ENCODE assay signal across 9 cellular contexts in genomic region chr6:16286151-16286522, GRCh38. TPM values are rescaled to one million over a fixed set of nuclear protein-coding genes. Genes with fewer than 3 reads are reported as not detected.
DNase-seq lines count a peak whose midpoint lies in the region; ATAC-seq, FAIRE-seq and TF ChIP-seq lines count a peak whose summit lies in the region.
"Had no signal": no experiment of that assay in that cellular context is flagged by ENCODE, and none has a peak within 500 bp of the region (broad histone marks: within the 10 kb centered on the region; RNA-seq: fewer than 3 reads in every experiment).

No MANE protein-coding gene starts in this region.

- no peak for TF ChIP-seq EP300 in HepG2 (IDR thresholded peaks at IDR 0.05; ENCODE audit: low read depth in 2 of 2, low read length in 2 of 2)
- no peak for TF ChIP-seq EP300 in HepG2 (CRISPR knock-in tag; IDR thresholded peaks at IDR 0.05; ENCODE audit: borderline replicate concordance)

- FAIRE-seq in HepG2 (lab: Jason Lieb, UNC), result peak; percentile 70
- FAIRE-seq: G401.6 had no signal

- TF ChIP-seq RAD21 in HepG2 (CRISPR knock-in tag; IDR thresholded peaks at IDR 0.05), result peak; percentile 86

- intact Hi-C loops in HepG2 (cut with micrococcal nuclease; ENCODE audit: unreplicated experiment), result loop anchor here (5.0 kb wide), 3 partner anchors 121 to 681 kb away; no protein-coding TSS in a partner anchor
- intact Hi-C loops in upper lobe of right lung (cut with DNase I), result no loop called here

- H3K27ac ChIP-seq in HepG2 (ENCODE audit: extremely low read length, insufficient read depth, low read length), result no peak overlapping the region
- no peak overlapping the region for H3K27ac ChIP-seq in upper lobe of right lung

- no peaks in the 10 kb centered on the region for H4K20me1 ChIP-seq in HepG2 (ENCODE audit: insufficient read depth, low read length)

- WGBS in HepG2 (ENCODE audit: low lambda C conversion rate), result 43% methylated on average over 15 of the region's 15 CpGs

- H3K9me3 ChIP-seq in HepG2 (ENCODE audit: low read length), result no peaks in the 10 kb centered on the region
- no peaks in the 10 kb centered on the region for H3K9me3 ChIP-seq in upper lobe of right lung

- POLR2A ChIA-PET in HepG2 (lab: Yijun Ruan, JAX), result no interaction called here

- H3K4me2 ChIP-seq in HepG2 (ENCODE audit: low read depth, low read length), result peak overlapping the region; percentile 32; the same call in 1 of the 2 replicates

- H3K4me1 ChIP-seq in HepG2 (ENCODE audit: insufficient read depth, low read length) (no peaks in the 10 kb centered on the region), upper lobe of right lung (no peaks in the 10 kb centered on the region)

- no peaks in the 10 kb centered on the region for H3K79me2 ChIP-seq in HepG2 (ENCODE audit: insufficient read depth, low read length)

- no peaks in the 10 kb centered on the region for H3K36me3 ChIP-seq in HepG2 (replicated peaks in 1 of 2; ENCODE audit: control insufficient read depth in 1 of 2, insufficient read depth in 2 of 2, low read length in 2 of 2)
- no peaks in the 10 kb centered on the region for H3K36me3 ChIP-seq in upper lobe of right lung

- in situ Hi-C loops in T47D (cut with HindIII; ENCODE audit: low pct_unique_long_range_greater_than_20kb, low sequenced_read_pairs) (no loop called here), HepG2 (cut with HindIII; ENCODE audit: extremely low pct_ligation_motif_present, low pct_unique_long_range_greater_than_20kb) (no loop called here)

- no peak overlapping the region for H2AFZ ChIP-seq in HepG2 (ENCODE audit: low read length)

- H3K27me3 ChIP-seq in HepG2 (ENCODE audit: control insufficient read depth in 1 of 2, insufficient read depth in 2 of 2, low read length in 2 of 2), result peaks cover 1 to 11% of the 10 kb centered on the region in 2 experiments; a peak in 2 of 5 replicates
- no peaks in the 10 kb centered on the region for H3K27me3 ChIP-seq in upper lobe of right lung

- peak; percentile 8 for DNase-seq in NK-92 treated with Interleukin-12 subunit alpha and Interleukin-12 subunit beta, amount 100 ng/mL, for 24 hours (lab: John Stamatoyannopoulos, UW)
- DNase-seq in NK-92 (lab: John Stamatoyannopoulos, UW; ENCODE audit: unreplicated experiment) (no peak), MV-4-11 (lab: John Stamatoyannopoulos, UW) (peak; percentile 13), T47D (ENCODE audit: low read depth in 1 of 2, low spot score in 1 of 2) (peak; percentile 46 to 62), HepG2 (ENCODE audit: low spot score) (peak; percentile 37), upper lobe of right lung (no peak), OCI-M2 (lab: John Stamatoyannopoulos, UW; ENCODE audit: unreplicated experiment) (no peak)

- no TSS peak for BruUV-seq in HepG2 (replicated peaks; lab: Mats Ljungman, UMichigan)

- H3K4me3 ChIP-seq in HepG2 (replicated peaks in 1 of 3; ENCODE audit: insufficient read depth in 1 of 3, low read depth in 2 of 3, low read length in 3 of 3) (no peak overlapping the region), upper lobe of right lung (no peak overlapping the region)

- CTCF ChIA-PET in HepG2 (lab: Yijun Ruan, JAX; ENCODE audit: low intra/inter-chr PET ratio, low total read pairs), result interaction anchor here (0.7 to 3.4 kb wide), 6 partner anchors 30 to 805 kb away, joined by 3 to 17 read pairs (median 4); no protein-coding TSS in a partner anchor

- ATAC-seq in HepG2 (peak; percentile 86), upper lobe of right lung (peak; percentile 71), HG03039 (IDR thresholded peaks at IDR 0.05; ENCODE audit: unreplicated experiment) (no peak)

- peak; percentile 94 for TF ChIP-seq CTCF in HepG2 (CRISPR knock-in tag; IDR thresholded peaks at IDR 0.05)
- peak; percentile 64 for TF ChIP-seq CTCF in upper lobe of right lung (IDR thresholded peaks at IDR 0.05)

- TF ChIP-seq POLR2A in HepG2 (IDR thresholded peaks at IDR 0.05; ENCODE audit: insufficient read depth in 1 of 2, low read depth in 2 of 2, low read length in 2 of 2), result no peak

- no peak overlapping the region for H3K9ac ChIP-seq in HepG2 (ENCODE audit: insufficient read depth, low read depth, low read length)

TF ChIP-seq in HepG2, 621 proteins besides CTCF, POLR2A, EP300 and RAD21 (continues in another document):
- TF ChIP-seq ZBTB26 (CRISPR knock-in tag; IDR thresholded peaks at IDR 0.05; ENCODE audit: borderline replicate concordance) (peak; percentile 23; the same call in 1 of the 2 replicates), ASH2L (IDR thresholded peaks at IDR 0.05; ENCODE audit: insufficient read length, low read depth, low read length) (peak; percentile 20), PRMT3 (CRISPR knock-in tag; IDR thresholded peaks at IDR 0.05; ENCODE audit: borderline replicate concordance, low read depth) (no peak), DNMT1 (CRISPR knock-in tag; IDR thresholded peaks at IDR 0.05) (no peak), MXD4 (CRISPR knock-in tag; IDR thresholded peaks at IDR 0.05) (0 out of 2 replicates have a peak, but pooled peaks have one; percentile 35), ZNF724P (CRISPR knock-in tag; IDR thresholded peaks at IDR 0.05; ENCODE audit: borderline replicate concordance) (no peak), FOSL2 (CRISPR knock-in tag; IDR thresholded peaks at IDR 0.05) (peak; percentile 45; the same call in 1 of the 2 replicates), ZNF260 (CRISPR knock-in tag; IDR thresholded peaks at IDR 0.05; ENCODE audit: borderline replicate concordance, low read depth) (no peak), SMARCE1 (IDR thresholded peaks at IDR 0.05; ENCODE audit: borderline replicate concordance) (no peak), EED (CRISPR knock-in tag; IDR thresholded peaks at IDR 0.05) (no peak), ZNF274 (CRISPR knock-in tag; IDR thresholded peaks at IDR 0.05) (no peak; the same call in 1 of the 2 replicates), ZNF572 (CRISPR knock-in tag; IDR thresholded peaks at IDR 0.05) (no peak), ZNF335 (CRISPR knock-in tag; IDR thresholded peaks at IDR 0.05) (no peak)
- TF ChIP-seq, protein P1, sequence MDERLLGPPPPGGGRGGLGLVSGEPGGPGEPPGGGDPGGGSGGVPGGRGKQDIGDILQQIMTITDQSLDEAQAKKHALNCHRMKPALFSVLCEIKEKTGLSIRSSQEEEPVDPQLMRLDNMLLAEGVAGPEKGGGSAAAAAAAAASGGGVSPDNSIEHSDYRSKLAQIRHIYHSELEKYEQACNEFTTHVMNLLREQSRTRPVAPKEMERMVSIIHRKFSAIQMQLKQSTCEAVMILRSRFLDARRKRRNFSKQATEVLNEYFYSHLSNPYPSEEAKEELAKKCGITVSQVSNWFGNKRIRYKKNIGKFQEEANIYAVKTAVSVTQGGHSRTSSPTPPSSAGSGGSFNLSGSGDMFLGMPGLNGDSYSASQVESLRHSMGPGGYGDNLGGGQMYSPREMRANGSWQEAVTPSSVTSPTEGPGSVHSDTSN (CRISPR knock-in tag; IDR thresholded peaks at IDR 0.05), result no peak
- TF ChIP-seq, protein P2, sequence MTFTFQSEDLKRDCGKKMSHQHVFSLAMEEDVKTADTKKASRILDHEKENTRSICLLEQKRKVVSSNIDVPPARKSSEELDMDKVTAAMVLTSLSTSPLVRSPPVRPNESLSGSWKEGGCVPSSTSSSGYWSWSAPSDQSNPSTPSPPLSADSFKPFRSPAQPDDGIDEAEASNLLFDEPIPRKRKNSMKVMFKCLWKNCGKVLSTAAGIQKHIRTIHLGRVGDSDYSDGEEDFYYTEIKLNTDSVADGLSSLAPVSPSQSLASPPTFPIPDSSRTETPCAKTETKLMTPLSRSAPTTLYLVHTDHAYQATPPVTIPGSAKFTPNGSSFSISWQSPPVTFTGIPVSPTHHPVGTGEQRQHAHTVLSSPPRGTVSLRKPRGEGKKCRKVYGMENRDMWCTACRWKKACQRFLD (CRISPR knock-in tag; IDR thresholded peaks at IDR 0.05; ENCODE audit: borderline replicate concordance), result no peak

RNA-seq across cellular contexts. Expression of gene GMPR, which starts 47.8 kb away (rescaled TPM):
- total RNA-seq in HepG2 (2016; rRNA removed; fragmentation: Illumina TruSeq; extraction: Trizol), result not detected in 2 replicates
- total RNA-seq in HepG2 (2016; cell fraction: cytosol; rRNA removed; fragmentation: Illumina TruSeq; extraction: Trizol; ENCODE audit: low read depth), result not detected in 2 replicates
- not detected in 2 replicates for total RNA-seq in HepG2 (2016; cell fraction: insoluble cytoplasmic fraction; rRNA removed; fragmentation: Illumina TruSeq; extraction: Trizol)
- total RNA-seq in HepG2 (2016; cell fraction: membrane; rRNA removed; fragmentation: Illumina TruSeq; extraction: Trizol), result not detected in 2 replicates
- total RNA-seq in HepG2 (2016; cell fraction: nucleus; rRNA removed; fragmentation: Illumina TruSeq; extraction: Trizol), result not detected in 2 replicates
- not detected in 2 replicates for polyA plus RNA-seq in HepG2 (2011; rRNA removed)
- not detected in 2 replicates for polyA plus RNA-seq in HepG2 (2011; cell fraction: cytosol; rRNA removed)
- not detected in 2 replicates for polyA plus RNA-seq in HepG2 (2011; cell fraction: nucleus; rRNA removed)
- 0.20 TPM in 1 of 2 replicates, not detected in the other for polyA plus RNA-seq in HepG2 (2012)
- polyA plus RNA-seq in HepG2 (2016; cell fraction: cytosol; fragmentation: Illumina TruSeq; extraction: Trizol; ENCODE audit: low read depth), result not detected in 2 replicates
- not detected in 2 replicates for polyA plus RNA-seq in HepG2 (2016; cell fraction: insoluble cytoplasmic fraction; fragmentation: Illumina TruSeq; extraction: Trizol; ENCODE audit: low read depth)
- polyA plus RNA-seq in HepG2 (2016; cell fraction: membrane; fragmentation: Illumina TruSeq; extraction: Trizol; ENCODE audit: low read depth), result not detected in 2 replicates
- polyA plus RNA-seq in HepG2 (2016; cell fraction: nucleus; fragmentation: Illumina TruSeq; extraction: Trizol; ENCODE audit: insufficient read depth, low read depth), result not detected in 2 replicates
- polyA minus RNA-seq in HepG2 (2011; rRNA and poly(A)+ RNA removed; ENCODE audit: low replicate concordance), result 0.60 and 1.2 TPM in 2 replicates
- not detected in 2 replicates for polyA minus RNA-seq in HepG2 (2011; cell fraction: cytosol; rRNA and poly(A)+ RNA removed)
- not detected in 2 replicates for polyA minus RNA-seq in HepG2 (2011; cell fraction: nucleus; rRNA and poly(A)+ RNA removed)
- 17.6 TPM for total RNA-seq in upper lobe of right lung

Comparison
In these comparisons a context has a peak if more than half of its experiments do, and no peak if none do; other contexts are left out.
1. DNase-seq: peak in NK-92 treated with Interleukin-12 subunit alpha and Interleukin-12 subunit beta, amount 100 ng/mL, for 24 hours (single experiment), MV-4-11 (single experiment), T47D (2 of 2) and HepG2 (single experiment); none in NK-92 (single experiment), upper lobe of right lung (single experiment) and OCI-M2 (single experiment).
2. RNA of gene GMPR, which starts 47.8 kb away (total RNA-seq): 17.6 TPM in upper lobe of right lung (single experiment); not detected in HepG2; every median in the first group is over 10 times any median in the second.